In the genomic region with DNA sequence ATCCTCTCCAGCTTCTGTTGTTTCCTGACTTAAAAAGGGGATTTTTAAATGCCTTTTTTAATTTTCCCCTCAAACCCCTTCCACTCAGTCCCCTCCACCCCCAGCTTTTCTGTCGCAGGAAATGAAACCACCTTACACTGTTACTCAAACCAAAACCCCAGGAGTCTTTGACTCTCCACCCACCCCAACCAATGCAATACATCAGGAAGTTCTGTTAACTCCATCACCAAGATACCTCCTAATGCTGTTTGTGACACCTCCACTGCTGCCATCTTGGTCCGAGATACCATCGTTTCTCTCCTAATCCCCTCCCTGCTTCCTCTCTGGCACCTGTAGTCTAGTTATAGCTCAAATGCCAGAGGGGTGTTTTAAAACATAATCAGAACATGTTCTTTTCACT, we compare ENCODE assay signal across 8 cellular contexts. TPM values are rescaled to one million over a fixed set of nuclear protein-coding genes. Genes with fewer than 3 reads are reported as not detected.
DNase-seq lines count a peak whose midpoint lies in the region; ATAC-seq lines count a peak whose summit lies in the region.

No MANE protein-coding gene starts in this region.

- CTCF ChIA-PET in activated CD4-positive, alpha-beta T cell treated with anti-CD3 and anti-CD28 coated beads, Interleukin-2, amount 10 ng/mL, durations not matched to agents 7 days and 5 days (lab: Charles Lee) = no interaction called here
- CTCF ChIA-PET in CD8-positive, alpha-beta memory T cell (lab: Charles Lee) = no interaction called here

- peaks cover 28% of the 10 kb centered on the region for H3K9me3 Mint-ChIP-seq in activated CD4-positive, alpha-beta T cell treated with anti-CD3 and anti-CD28 coated beads, Interleukin-2, amount 10 ng/mL, durations not matched to agents 7 days and 5 days
- H3K9me3 Mint-ChIP-seq in stimulated activated naive CD8-positive, alpha-beta T cell treated with anti-CD3 and anti-CD28 coated beads, Interleukin-15, amount 100 ng/mL, for 72 hours = peaks cover 5 to 8% of the 10 kb centered on the region in 2 donors
- H3K9me3 Mint-ChIP-seq in CD8-positive, alpha-beta memory T cell = no peaks in the 10 kb centered on the region

- H3K4me3 Mint-ChIP-seq in activated CD4-positive, alpha-beta T cell treated with anti-CD3 and anti-CD28 coated beads, Interleukin-2, amount 10 ng/mL, durations not matched to agents 7 days and 5 days = no peak overlapping the region
- peak overlapping the region; percentile 46 to 55 for H3K4me3 Mint-ChIP-seq in stimulated activated naive CD8-positive, alpha-beta T cell treated with anti-CD3 and anti-CD28 coated beads, Interleukin-15, amount 100 ng/mL, for 72 hours
- no peak overlapping the region for H3K4me3 Mint-ChIP-seq in CD8-positive, alpha-beta memory T cell

- ATAC-seq in HG02870 (IDR thresholded peaks at IDR 0.05; ENCODE audit: unreplicated experiment) = peak; percentile 98
- peak; percentile 97 for ATAC-seq in stimulated activated naive CD8-positive, alpha-beta T cell treated with anti-CD3 and anti-CD28 coated beads, Interleukin-15, amount 100 ng/mL, for 72 hours

- no peaks in the 10 kb centered on the region for H3K4me1 ChIP-seq in CD8-positive, alpha-beta memory T cell (ENCODE audit: insufficient read depth, low read length)

- H3K4me3 ChIP-seq in CD8-positive, alpha-beta memory T cell (ENCODE audit: low read length) = no peak overlapping the region

- no peaks in the 10 kb centered on the region for H3K27me3 ChIP-seq in CD8-positive, alpha-beta memory T cell (ENCODE audit: insufficient read depth, low read length, poor library complexity, severe bottlenecking)

- peaks cover 18% of the 10 kb centered on the region for H3K36me3 Mint-ChIP-seq in activated CD4-positive, alpha-beta T cell treated with anti-CD3 and anti-CD28 coated beads, Interleukin-2, amount 10 ng/mL, durations not matched to agents 7 days and 5 days (ENCODE audit: low read depth)
- no peaks in the 10 kb centered on the region for H3K36me3 Mint-ChIP-seq in CD8-positive, alpha-beta memory T cell

- H3K4me1 Mint-ChIP-seq in activated CD4-positive, alpha-beta T cell treated with anti-CD3 and anti-CD28 coated beads, Interleukin-2, amount 10 ng/mL, durations not matched to agents 7 days and 5 days = peaks cover 21% of the 10 kb centered on the region
- peaks cover 59% of the 10 kb centered on the region for H3K4me1 Mint-ChIP-seq in stimulated activated naive CD8-positive, alpha-beta T cell treated with anti-CD3 and anti-CD28 coated beads, Interleukin-15, amount 100 ng/mL, for 72 hours
- H3K4me1 Mint-ChIP-seq in CD8-positive, alpha-beta memory T cell = peaks cover 8 to 11% (median 11%) of the 10 kb centered on the region in 3 donors

- POLR2A ChIA-PET in activated CD4-positive, alpha-beta T cell treated with anti-CD3 and anti-CD28 coated beads, Interleukin-2, amount 10 ng/mL, durations not matched to agents 7 days and 5 days (lab: Charles Lee) = no interaction called here
- POLR2A ChIA-PET in CD8-positive, alpha-beta memory T cell (lab: Charles Lee) = no interaction called here

- intact Hi-C loops in posterior cingulate gyrus (cut with DNase I) = no loop called here

- H3K27ac ChIP-seq in CD8-positive, alpha-beta memory T cell (ENCODE audit: low read depth, low read length) = no peak overlapping the region

- in situ Hi-C loops in G401 (cut with HindIII; ENCODE audit: low sequenced_read_pairs) = no loop called here

- no peaks in the 10 kb centered on the region for H3K9me3 ChIP-seq in CD8-positive, alpha-beta memory T cell (ENCODE audit: low read length)

- H3K27ac Mint-ChIP-seq in activated CD4-positive, alpha-beta T cell treated with anti-CD3 and anti-CD28 coated beads, Interleukin-2, amount 10 ng/mL, durations not matched to agents 7 days and 5 days = peak overlapping the region; percentile 27
- peak overlapping the region; percentile 96 for H3K27ac Mint-ChIP-seq in stimulated activated naive CD8-positive, alpha-beta T cell treated with anti-CD3 and anti-CD28 coated beads, Interleukin-15, amount 100 ng/mL, for 72 hours
- H3K27ac Mint-ChIP-seq in CD8-positive, alpha-beta memory T cell = peak overlapping the region in 1 of 8 donors; percentile 13

- no peaks in the 10 kb centered on the region for H3K36me3 ChIP-seq in CD8-positive, alpha-beta memory T cell (ENCODE audit: insufficient read depth, low read length)

- no peaks in the 10 kb centered on the region for H3K27me3 Mint-ChIP-seq in activated CD4-positive, alpha-beta T cell treated with anti-CD3 and anti-CD28 coated beads, Interleukin-2, amount 10 ng/mL, durations not matched to agents 7 days and 5 days
- H3K27me3 Mint-ChIP-seq in stimulated activated naive CD8-positive, alpha-beta T cell treated with anti-CD3 and anti-CD28 coated beads, Interleukin-15, amount 100 ng/mL, for 72 hours = no peaks in the 10 kb centered on the region
- H3K27me3 Mint-ChIP-seq in CD8-positive, alpha-beta memory T cell = peaks cover 3 to 5% of the 10 kb centered on the region in 2 donors

- peak; percentile 3 for DNase-seq in activated CD8-positive, alpha-beta memory T cell treated with anti-CD3 and anti-CD28 coated beads, Interleukin-2, amount 50 U/mL, for 24 hours (ENCODE audit: extremely low read depth)
- DNase-seq in activated CD8-positive, alpha-beta memory T cell treated with anti-CD3 and anti-CD28 coated beads for 24 hours = no peak
- DNase-seq in activated CD4-positive, alpha-beta T cell treated with anti-CD3 and anti-CD28 coated beads, Interleukin-2, amount 10 ng/mL, durations not matched to agents 7 days and 5 days = peak; percentile 13
- peak; percentile 50 to 70 for DNase-seq in stimulated activated naive CD8-positive, alpha-beta T cell treated with anti-CD3 and anti-CD28 coated beads, Interleukin-15, amount 100 ng/mL, for 72 hours
- DNase-seq in CD8-positive, alpha-beta memory T cell = no peak
- DNase-seq in posterior cingulate gyrus (no peak), G401 (ENCODE audit: low spot score) (no peak)

RNA-seq across cellular contexts. Expression of gene CPM, which starts 25.4 kb away (rescaled TPM):
- under 1 TPM; 0.27 to 0.87 TPM for total RNA-seq in activated CD4-positive, alpha-beta T cell treated with anti-CD3 and anti-CD28 coated beads, Interleukin-2, amount 10 ng/mL, durations not matched to agents 7 days and 5 days
- 1 to 10 TPM; 1.6 to 1.9 TPM for total RNA-seq in CD8-positive, alpha-beta memory T cell
- polyA plus RNA-seq in CD8-positive, alpha-beta memory T cell = 0.26 TPM
- not detected in 2 replicates for total RNA-seq in G401 (2014; rRNA removed; shearing (Covaris generic))

Comparison
In these comparisons a context has a peak if more than half of its experiments do, and no peak if none do; other contexts are left out.
1. DNase-seq: peak in activated CD8-positive, alpha-beta memory T cell treated with anti-CD3 and anti-CD28 coated beads, Interleukin-2, amount 50 U/mL, for 24 hours (single experiment), activated CD4-positive, alpha-beta T cell treated with anti-CD3 and anti-CD28 coated beads, Interleukin-2, amount 10 ng/mL, durations not matched to agents 7 days and 5 days (single experiment) and stimulated activated naive CD8-positive, alpha-beta T cell treated with anti-CD3 and anti-CD28 coated beads, Interleukin-15, amount 100 ng/mL, for 72 hours (2 of 2); none in activated CD8-positive, alpha-beta memory T cell treated with anti-CD3 and anti-CD28 coated beads for 24 hours (single experiment), CD8-positive, alpha-beta memory T cell (0 of 5), posterior cingulate gyrus (0 of 10) and G401 (single experiment).
2. H3K4me3 Mint-ChIP-seq: peak in stimulated activated naive CD8-positive, alpha-beta T cell treated with anti-CD3 and anti-CD28 coated beads, Interleukin-15, amount 100 ng/mL, for 72 hours (2 of 2); none in activated CD4-positive, alpha-beta T cell treated with anti-CD3 and anti-CD28 coated beads, Interleukin-2, amount 10 ng/mL, durations not matched to agents 7 days and 5 days (single experiment) and CD8-positive, alpha-beta memory T cell (0 of 7).